Comparison of ENCODE assay signal across 11 cellular contexts in the genomic region with DNA sequence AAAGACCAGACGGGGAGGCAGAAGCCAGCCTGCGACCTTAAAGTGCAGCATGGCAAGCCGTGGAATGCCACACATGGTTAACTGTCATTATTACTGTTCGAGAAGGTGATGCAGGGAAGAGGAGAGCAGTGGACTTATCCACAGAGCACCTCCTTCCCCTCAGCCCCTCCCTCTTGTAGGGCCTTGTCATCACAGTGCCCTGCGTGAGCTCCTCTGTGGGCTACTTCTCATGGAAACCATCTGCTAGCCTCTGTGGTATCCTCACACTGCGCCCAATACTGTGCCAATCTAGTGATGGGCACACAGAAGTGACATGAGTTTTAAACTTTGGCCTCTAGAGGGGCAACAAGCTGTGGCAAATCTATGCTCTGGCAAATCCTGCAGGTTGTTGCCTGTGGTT. TPM values are rescaled to one million over a fixed set of nuclear protein-coding genes. Genes with fewer than 3 reads are reported as not detected.
A peak's percentile ranks its signal among the peaks of the same experiment; 100 is the strongest.
DNase-seq lines count a peak whose midpoint lies in the region; ATAC-seq, FAIRE-seq and TF ChIP-seq lines count a peak whose summit lies in the region.
"Had no signal": no experiment of that assay in that cellular context is flagged by ENCODE, and none has a peak within 500 bp of the region (broad histone marks: within the 10 kb centered on the region; RNA-seq: fewer than 3 reads in every experiment).

No MANE protein-coding gene starts in this region.

- peak; percentile 40 for DNase-seq in stimulated activated CD4-positive, alpha-beta T cell treated with anti-CD3 and anti-CD28 coated beads, Interleukin-15, amount 100 ng/mL, for 24 hours
- no peak for DNase-seq in stimulated activated CD4-positive, alpha-beta T cell treated with anti-CD3 and anti-CD28 coated beads, Interleukin-4, amount 100 ng/mL, for 4 hours
- DNase-seq in activated CD4-positive, alpha-beta T cell treated with anti-CD3 and anti-CD28 coated beads, Interleukin-2, amount 10 ng/mL, durations not matched to agents 24 days and 14 days: peak; percentile 81
- DNase-seq in upper lobe of right lung: no peak
- DNase-seq in small intestine: no peak
- DNase-seq: DND-41, NCI-H446 had no signal

- peak overlapping the region; percentile 72 for H3K27ac ChIP-seq in upper lobe of right lung
- H3K27ac ChIP-seq in small intestine (ENCODE audit: low read depth in 1 of 2, low read length in 1 of 2): peak overlapping the region in 1 of 2 donors; percentile 32
- H3K27ac ChIP-seq: vagina had no signal

- H3K4me1 ChIP-seq in upper lobe of right lung (no peaks in the 10 kb centered on the region), small intestine (ENCODE audit: control insufficient read depth in 2 of 2, insufficient read depth in 1 of 2, low read depth in 1 of 2, low read length in 1 of 2) (no peaks in the 10 kb centered on the region)
- H3K4me1 ChIP-seq: vagina had no signal

- intact Hi-C loops in activated CD4-positive, alpha-beta T cell treated with anti-CD3 and anti-CD28 coated beads, Interleukin-2, amount 10 ng/mL, durations not matched to agents 24 days and 14 days (cut with micrococcal nuclease): loop anchor here (5.0 kb wide), 1 partner anchor 160 kb away; a partner anchor contains a TSS
- intact Hi-C loops in dendritic cell treated with granulocyte-macrophage colony-stimulating factor and Interleukin-4, amounts not matched to agents 40 ng/mL and 50 ng/mL, for 4 days (cut with micrococcal nuclease): no loop called here
- intact Hi-C loops in upper lobe of right lung (cut with DNase I): no loop called here

- peak overlapping the region; percentile 35 for H3K4me3 ChIP-seq in upper lobe of right lung
- H3K4me3 ChIP-seq in small intestine (ENCODE audit: low read depth in 1 of 2, low read length in 2 of 2): peak overlapping the region in 1 of 2 donors; percentile 40
- H3K4me3 ChIP-seq: vagina had no signal

- H3K27me3 ChIP-seq in upper lobe of right lung (no peaks in the 10 kb centered on the region), small intestine (ENCODE audit: control insufficient read depth in 2 of 2, insufficient read depth in 2 of 2, low read length in 2 of 2) (no peaks in the 10 kb centered on the region)
- H3K27me3 ChIP-seq: vagina had no signal

- no peaks in the 10 kb centered on the region for H3K27me3 Mint-ChIP-seq in activated CD4-positive, alpha-beta T cell treated with anti-CD3 and anti-CD28 coated beads, Interleukin-2, amount 10 ng/mL, durations not matched to agents 24 days and 14 days
- no peaks in the 10 kb centered on the region for H3K27me3 Mint-ChIP-seq in dendritic cell treated with granulocyte-macrophage colony-stimulating factor and Interleukin-4, amounts not matched to agents 40 ng/mL and 50 ng/mL, for 4 days

- 74 to 87% (median 81%) methylated on average over 6 of the region's 6 CpGs for WGBS in small intestine, 3 donors

- H3K27ac Mint-ChIP-seq in activated CD4-positive, alpha-beta T cell treated with anti-CD3 and anti-CD28 coated beads, Interleukin-2, amount 10 ng/mL, durations not matched to agents 24 days and 14 days: peak overlapping the region; percentile 97
- H3K27ac Mint-ChIP-seq in dendritic cell treated with granulocyte-macrophage colony-stimulating factor and Interleukin-4, amounts not matched to agents 40 ng/mL and 50 ng/mL, for 4 days: peak overlapping the region; percentile 82

- no peak for ATAC-seq in upper lobe of right lung
- no peak for ATAC-seq in GM21528 (IDR thresholded peaks at IDR 0.05; ENCODE audit: low FRiP score, unreplicated experiment)
- ATAC-seq in GM21786 (IDR thresholded peaks at IDR 0.05; ENCODE audit: unreplicated experiment): no peak

- no peaks in the 10 kb centered on the region for H3K9me3 ChIP-seq in upper lobe of right lung
- H3K9me3 ChIP-seq in small intestine (ENCODE audit: control insufficient read depth, low read depth): no peaks in the 10 kb centered on the region
- H3K9me3 ChIP-seq: vagina had no signal

- H3K9me3 Mint-ChIP-seq in activated CD4-positive, alpha-beta T cell treated with anti-CD3 and anti-CD28 coated beads, Interleukin-2, amount 10 ng/mL, durations not matched to agents 24 days and 14 days: no peaks in the 10 kb centered on the region
- H3K9me3 Mint-ChIP-seq in dendritic cell treated with granulocyte-macrophage colony-stimulating factor and Interleukin-4, amounts not matched to agents 40 ng/mL and 50 ng/mL, for 4 days: no peaks in the 10 kb centered on the region

- peak overlapping the region; percentile 83 for H3K4me3 Mint-ChIP-seq in activated CD4-positive, alpha-beta T cell treated with anti-CD3 and anti-CD28 coated beads, Interleukin-2, amount 10 ng/mL, durations not matched to agents 24 days and 14 days
- no peak overlapping the region for H3K4me3 Mint-ChIP-seq in dendritic cell treated with granulocyte-macrophage colony-stimulating factor and Interleukin-4, amounts not matched to agents 40 ng/mL and 50 ng/mL, for 4 days

- peaks cover 15% of the 10 kb centered on the region for H3K36me3 Mint-ChIP-seq in activated CD4-positive, alpha-beta T cell treated with anti-CD3 and anti-CD28 coated beads, Interleukin-2, amount 10 ng/mL, durations not matched to agents 24 days and 14 days (ENCODE audit: low read depth)
- no peaks in the 10 kb centered on the region for H3K36me3 Mint-ChIP-seq in dendritic cell treated with granulocyte-macrophage colony-stimulating factor and Interleukin-4, amounts not matched to agents 40 ng/mL and 50 ng/mL, for 4 days (ENCODE audit: low read depth)

- FAIRE-seq in small intestine (lab: Jason Lieb, UNC): no peak

- H3K4me1 Mint-ChIP-seq in activated CD4-positive, alpha-beta T cell treated with anti-CD3 and anti-CD28 coated beads, Interleukin-2, amount 10 ng/mL, durations not matched to agents 24 days and 14 days: peaks cover 44% of the 10 kb centered on the region
- H3K4me1 Mint-ChIP-seq in dendritic cell treated with granulocyte-macrophage colony-stimulating factor and Interleukin-4, amounts not matched to agents 40 ng/mL and 50 ng/mL, for 4 days (ENCODE audit: low read depth): peaks cover 48% of the 10 kb centered on the region

- TF ChIP-seq CTCF in upper lobe of right lung (IDR thresholded peaks at IDR 0.05): no peak

- H3K36me3 ChIP-seq in upper lobe of right lung (no peaks in the 10 kb centered on the region), small intestine (ENCODE audit: control insufficient read depth in 2 of 2, insufficient read depth in 2 of 2, low read length in 2 of 2) (no peaks in the 10 kb centered on the region)
- H3K36me3 ChIP-seq: vagina had no signal

RNA-seq across cellular contexts. Expression of a gene that starts 18.2 kb away (rescaled TPM):
- total RNA-seq in activated CD4-positive, alpha-beta T cell treated with anti-CD3 and anti-CD28 coated beads, Interleukin-2, amount 10 ng/mL, durations not matched to agents 24 days and 14 days: 19.7 TPM in 2 replicates
- total RNA-seq in upper lobe of right lung: 7.3 TPM
- polyA plus RNA-seq in small intestine: 1 to 10 TPM; 2.2 to 4.9 (median 2.4) TPM

RNA-seq across cellular contexts. Expression of a gene that starts 50.6 kb away (rescaled TPM):
- 209 and 218 TPM in 2 replicates for total RNA-seq in activated CD4-positive, alpha-beta T cell treated with anti-CD3 and anti-CD28 coated beads, Interleukin-2, amount 10 ng/mL, durations not matched to agents 24 days and 14 days
- 156 TPM for total RNA-seq in upper lobe of right lung
- polyA plus RNA-seq in small intestine: 10 to 100 TPM; 14.1 to 81.2 (median 15.0) TPM

Comparison
In these comparisons a context has a peak if more than half of its experiments do, and no peak if none do; other contexts are left out.
1. DNase-seq: peak in stimulated activated CD4-positive, alpha-beta T cell treated with anti-CD3 and anti-CD28 coated beads, Interleukin-15, amount 100 ng/mL, for 24 hours (single experiment) and activated CD4-positive, alpha-beta T cell treated with anti-CD3 and anti-CD28 coated beads, Interleukin-2, amount 10 ng/mL, durations not matched to agents 24 days and 14 days (single experiment); none in stimulated activated CD4-positive, alpha-beta T cell treated with anti-CD3 and anti-CD28 coated beads, Interleukin-4, amount 100 ng/mL, for 4 hours (0 of 2), upper lobe of right lung (single experiment) and small intestine (single experiment).